ENCODE assay signal across 9 cellular contexts in genomic region chr4:164956766-164957643, GRCh38. TPM values are rescaled to one million over a fixed set of nuclear protein-coding genes. Genes with fewer than 3 reads are reported as not detected.
DNase-seq lines count a peak whose midpoint lies in the region; ATAC-seq and TF ChIP-seq lines count a peak whose summit lies in the region.
"Had no signal": no experiment of that assay in that cellular context is flagged by ENCODE, and none has a peak within 500 bp of the region (broad histone marks: within the 10 kb centered on the region; RNA-seq: fewer than 3 reads in every experiment).

No MANE protein-coding gene starts in this region.

- H3K4me3 ChIP-seq in PC-9: peak overlapping the region; percentile 61

- POLR2A ChIA-PET in PC-9 (lab: Charles Lee; ENCODE audit: unreplicated experiment): no interaction called here

- H4K20me1 ChIP-seq in PC-9 (ENCODE audit: insufficient read depth): no peaks in the 10 kb centered on the region

- no peaks in the 10 kb centered on the region for H3K36me3 ChIP-seq in PC-9 (ENCODE audit: low read depth)

- no peaks in the 10 kb centered on the region for H3F3A ChIP-seq in PC-9 (ENCODE audit: insufficient read depth, low read depth)

- H3K27ac ChIP-seq in PC-9: no peak overlapping the region
- H3K27ac ChIP-seq in substantia nigra (ENCODE audit: low read depth, low read length, poor library complexity, severe bottlenecking): peak overlapping the region; percentile 70

- TF ChIP-seq CTCF in PC-9 (conservative IDR thresholded peaks at IDR 0.05): no peak

- no peaks in the 10 kb centered on the region for H3K9me3 ChIP-seq in PC-9 (ENCODE audit: insufficient read depth, low read depth)

- H2AFZ ChIP-seq in PC-9: peak overlapping the region; percentile 91

- CTCF ChIA-PET in PC-9 (lab: Charles Lee): interaction anchor here (0.6 kb wide), 1 partner anchor 1407 kb away, joined by 6 read pairs; no protein-coding TSS in a partner anchor

- intact Hi-C loops in PC-9 (cut with micrococcal nuclease; ENCODE audit: unreplicated experiment): no loop called here

- H3K9me2 ChIP-seq in PC-9 (ENCODE audit: insufficient read depth): no peaks in the 10 kb centered on the region

- no peaks in the 10 kb centered on the region for H3K79me2 ChIP-seq in PC-9 (ENCODE audit: low read depth)

- H3K4me2 ChIP-seq in PC-9: peak overlapping the region; percentile 72

- ATAC-seq in GM19043 (IDR thresholded peaks at IDR 0.05; ENCODE audit: low read depth, unreplicated experiment): peak; percentile 99
- peak; percentile 100 for ATAC-seq in HG03378 (IDR thresholded peaks at IDR 0.05; ENCODE audit: unreplicated experiment)
- ATAC-seq: HCT116 had no signal

- no peaks in the 10 kb centered on the region for H3K27me3 ChIP-seq in PC-9 (ENCODE audit: insufficient read depth, low read depth)

- peaks cover 6% of the 10 kb centered on the region; the same call in 1 of the 2 replicates for H3K4me1 ChIP-seq in PC-9 (replicated peaks; ENCODE audit: insufficient read depth)

- DNase-seq in AG08395 (ENCODE audit: low spot score) (peak; percentile 88), PC-9 (peak; percentile 59 to 70), activated gamma-delta T cell (lab: John Stamatoyannopoulos, UW) (peak; percentile 45), foreskin melanocyte (peak; percentile 50), nucleus accumbens (lab: John Stamatoyannopoulos, UW) (peak in 54 of 56 donors; percentile 47 to 94 (median 77)), substantia nigra (lab: John Stamatoyannopoulos, UW) (peak; percentile 32 to 88 (median 70))

- TSS peak; percentile 84 for BruUV-seq in PC-9 (replicated peaks; lab: Mats Ljungman, UMichigan)

RNA-seq across cellular contexts. Expression of gene TRIM61, which starts 20.5 kb away (rescaled TPM):
- total RNA-seq in PC-9 (2021): 0.61 and 0.70 TPM in 2 replicates
